Comparison of ENCODE assay signal across 13 cellular contexts in genomic region chr4:121599049-121599448, GRCh38.
"Had no signal": no experiment of that assay in that cellular context is flagged by ENCODE, and none has a peak within 500 bp of the region (broad histone marks: within the 10 kb centered on the region; RNA-seq: fewer than 3 reads in every experiment).

No MANE protein-coding gene starts in this region.

- H3K27me3 ChIP-seq: dorsolateral prefrontal cortex had no signal

- H3K4me3 ChIP-seq: dorsolateral prefrontal cortex had no signal

- DNase-seq: activated CD4-positive, alpha-beta T cell treated with anti-CD3 and anti-CD28 coated beads, Interleukin-2, amount 50 U/mL, for 4 hours; activated CD4-positive, CD25-positive, alpha-beta regulatory T cell treated with anti-CD3 and anti-CD28 coated beads, Interleukin-2, amount 50 U/mL, for 72 hours; activated naive CD4-positive, alpha-beta T cell treated with Interleukin-2 at 50 U/mL for 16 hours; activated T-cell treated with anti-CD3 and anti-CD28 coated beads for 4 hours; aorta; dorsolateral prefrontal cortex; endodermal cell; left colon; nucleus accumbens; stimulated activated CD4-positive, alpha-beta T cell treated with anti-CD3 and anti-CD28 coated beads, Interleukin-12 subunit alpha, Interleukin-12 subunit beta, amount 100 ng/mL, for 4 hours; stimulated activated CD4-positive, alpha-beta T cell treated with anti-CD3 and anti-CD28 coated beads, Interleukin-2, amount 100 ng/mL, for 24 hours; T-helper 9 cell had no signal

- ATAC-seq: left colon; natural killer cell treated with Interleukin-12 subunit alpha and Interleukin-12 subunit beta and Interleukin-15 and Interleukin-18, amount 100 ng/mL, for 72 hours had no signal
